ENCODE assay signal across 8 cellular contexts in the genomic region with DNA sequence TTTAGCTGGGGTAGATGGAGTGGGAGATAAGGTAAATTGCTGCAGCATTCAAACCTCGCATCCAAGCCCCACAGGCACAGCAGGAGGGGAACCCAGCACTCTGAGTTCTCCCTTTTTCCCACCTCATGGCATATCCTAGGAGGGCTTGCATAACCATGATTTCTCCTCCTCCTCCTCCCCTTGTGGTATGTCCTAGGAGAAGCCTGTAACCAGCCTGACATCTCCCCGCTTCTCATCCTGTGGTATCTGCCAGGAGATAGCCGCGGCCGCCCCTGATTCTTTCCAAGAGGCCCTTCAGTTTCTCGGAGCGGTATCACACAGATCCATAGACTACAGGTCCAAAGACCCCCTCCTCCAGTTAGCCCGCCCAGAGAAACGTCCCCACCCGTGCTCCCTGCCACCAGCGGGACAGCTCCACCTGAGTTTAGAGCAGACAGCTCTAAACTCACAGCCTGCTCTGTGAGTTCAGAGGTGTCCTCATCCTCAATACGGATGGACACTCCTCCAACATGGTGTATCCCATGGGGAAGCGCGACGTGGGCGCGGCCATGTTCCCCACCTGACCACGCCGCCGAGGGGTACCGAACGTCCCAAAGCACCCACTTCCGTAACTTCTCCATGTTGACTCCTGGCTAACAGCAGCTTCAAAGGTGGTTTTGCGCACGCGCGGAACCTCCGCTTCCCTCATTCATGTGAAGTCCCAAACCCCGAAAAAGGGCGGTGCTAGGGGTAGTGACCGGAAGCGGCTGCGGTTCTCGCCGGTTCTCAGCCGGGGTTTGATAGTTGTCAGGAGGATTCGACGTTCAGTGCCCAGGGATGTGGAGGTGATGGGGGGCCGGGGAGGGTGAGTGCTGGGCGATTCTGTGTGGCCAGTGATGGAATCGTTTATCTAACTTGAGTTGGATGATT. TPM values are rescaled to one million over a fixed set of nuclear protein-coding genes. Genes with fewer than 3 reads are reported as not detected.
DNase-seq lines count a peak whose midpoint lies in the region; ATAC-seq and TF ChIP-seq lines count a peak whose summit lies in the region.

A gene (plus strand): TSS at position 739 of the 909 bp plus-strand sequence. CDS start 9,366 bp downstream, outside the sequence.

- DNase-seq in GM13976 (ENCODE audit: low spot score) (peak; percentile 83), NCI-H1436 treated with DMSO at 0.1 percent for 48 hours (lab: John Stamatoyannopoulos, UW) (peak; percentile 82), T follicular helper cell (ENCODE audit: low read depth) (peak; percentile 84), adrenal gland (peak; percentile 94 to 99 (median 97)), cardiac septum (ENCODE audit: low spot score) (peak; percentile 97), trophoblast cell (peak; percentile 91 to 96), transverse colon (peak; percentile 96)

- H3K4me2 ChIP-seq in trophoblast cell (ENCODE audit: low read length) = peak within 1 kb of the TSS; percentile 72

- H3K18ac ChIP-seq in trophoblast cell (ENCODE audit: low read length) = no peak within 1 kb of the TSS

- H2AK5ac ChIP-seq in trophoblast cell (ENCODE audit: low read length) = no peak within 1 kb of the TSS

- no peaks in the 10 kb centered on the region for H3K79me1 ChIP-seq in trophoblast cell (ENCODE audit: low read length)

- no peaks in the 10 kb centered on the region for H3K79me2 ChIP-seq in trophoblast cell (ENCODE audit: control insufficient read depth, insufficient read depth, low read length, poor library complexity)

- H3K27ac ChIP-seq in adrenal gland (peak within 1 kb of the TSS in 2 of 5 donors; percentile 75 to 84), trophoblast cell (ENCODE audit: low read depth, low read length) (no peak within 1 kb of the TSS), transverse colon (peak within 1 kb of the TSS; percentile 62 to 85 (median 77))

- peak within 1 kb of the TSS; percentile 75 for H4K91ac ChIP-seq in trophoblast cell (ENCODE audit: low read depth, low read length)

- H3K23ac ChIP-seq in trophoblast cell (ENCODE audit: low read length) = no peak within 1 kb of the TSS

- no peak within 1 kb of the TSS for H2BK12ac ChIP-seq in trophoblast cell (ENCODE audit: low read length)

- ATAC-seq in HG02852 (IDR thresholded peaks at IDR 0.05; ENCODE audit: unreplicated experiment) = peak; percentile 91

- intact Hi-C loops in adrenal gland (cut with DNase I) (no loop called here), cardiac septum (cut with DNase I) (loop anchor here (10.0 kb wide), 1 partner anchor 638 kb away; a partner anchor contains a TSS), transverse colon (cut with DNase I; ENCODE audit: low total_unique reads) (no loop called here)

- H3K4me3 ChIP-seq in adrenal gland (peak within 1 kb of the TSS in 2 of 4 donors; percentile 15 to 58), trophoblast cell (ENCODE audit: low read depth, low read length) (peak within 1 kb of the TSS; percentile 77), transverse colon (peak within 1 kb of the TSS; percentile 28 to 61 (median 48))

- H3K36me3 ChIP-seq in adrenal gland (replicated peaks in 1 of 2) (no peaks in the 10 kb centered on the region), trophoblast cell (ENCODE audit: control insufficient read depth in 1 of 2, insufficient read depth in 2 of 2, low read length in 2 of 2) (no peaks in the 10 kb centered on the region), transverse colon (no peaks in the 10 kb centered on the region)

- no peak within 1 kb of the TSS for H2AFZ ChIP-seq in trophoblast cell (ENCODE audit: insufficient read depth, low read length, poor library complexity)

- WGBS in adrenal gland, 4 donors = 1 to 34% (median 15%) methylated on average over 9 to 41 of the region's 41 CpGs
- WGBS in trophoblast cell (ENCODE audit: extremely low coverage, insufficient coverage, insufficient read length) = no CpG with 5 or more reads among the region's 41 CpGs
- 40 to 45% methylated on average over 1 to 41 of the region's 41 CpGs for WGBS in transverse colon (ENCODE audit: low coverage in 1 of 2), 2 donors

- TF ChIP-seq EP300 in transverse colon (IDR thresholded peaks at IDR 0.05; ENCODE audit: low read depth) = no peak

- H4K8ac ChIP-seq in trophoblast cell (ENCODE audit: low read depth, low read length) = peak within 1 kb of the TSS; percentile 83

- H3K14ac ChIP-seq in trophoblast cell (ENCODE audit: low read length) = no peak within 1 kb of the TSS

- peak within 1 kb of the TSS; percentile 32 for H2BK5ac ChIP-seq in trophoblast cell (ENCODE audit: low read depth, low read length, poor library complexity)

- peaks cover 9% of the 10 kb centered on the region for H3K27me3 ChIP-seq in adrenal gland
- no peaks in the 10 kb centered on the region for H3K27me3 ChIP-seq in trophoblast cell (ENCODE audit: insufficient read depth, low read length)
- no peaks in the 10 kb centered on the region for H3K27me3 ChIP-seq in transverse colon

- H3K4me1 ChIP-seq in adrenal gland (replicated peaks in 1 of 2) = peaks cover 0 to 6% of the 10 kb centered on the region in 2 donors
- H3K4me1 ChIP-seq in trophoblast cell (ENCODE audit: control insufficient read depth in 1 of 2, insufficient read depth in 2 of 2, low read length in 2 of 2) = no peaks in the 10 kb centered on the region
- peaks cover 0 to 12% (median 0%) of the 10 kb centered on the region in 4 donors for H3K4me1 ChIP-seq in transverse colon

- TF ChIP-seq POLR2A in adrenal gland (IDR thresholded peaks at IDR 0.05) (peak; percentile 36 to 77), transverse colon (IDR thresholded peaks at IDR 0.05) (peak; percentile 54)

- H3K4ac ChIP-seq in trophoblast cell (ENCODE audit: low read depth, low read length) = no peak within 1 kb of the TSS

- H2BK120ac ChIP-seq in trophoblast cell (ENCODE audit: insufficient read depth, low read length, poor library complexity) = no peak within 1 kb of the TSS

- peak within 1 kb of the TSS; percentile 69 for H3K9ac ChIP-seq in trophoblast cell (ENCODE audit: low read length)

- TF ChIP-seq CTCF in GM13976 (IDR thresholded peaks at IDR 0.05; ENCODE audit: borderline replicate concordance, control extremely low read depth, extremely low read depth, insufficient read depth, missing control alignments) (no peak), adrenal gland (IDR thresholded peaks at IDR 0.05) (no peak), transverse colon (IDR thresholded peaks at IDR 0.05) (no peak)

- in situ Hi-C loops in GM13976 (cut with MboI; ENCODE audit: low sequenced_read_pairs, unreplicated experiment) (loop anchor here (10.0 kb wide), 1 partner anchor 188 kb away; no protein-coding TSS in a partner anchor), transverse colon (cut with MboI; ENCODE audit: low pct_ligation_motif_present in 1 of 4, low pct_unique_long_range_greater_than_20kb in 1 of 4, low sequenced_read_pairs in 3 of 4) (loop anchor here in 2 of 4 donors (10.0 to 25.0 kb wide), 2 partner anchors 188 to 201 kb away; no protein-coding TSS in a partner anchor)

- peak within 1 kb of the TSS; percentile 49 for H4K12ac ChIP-seq in trophoblast cell (ENCODE audit: low read depth, low read length)

- H3K9me3 ChIP-seq in adrenal gland (replicated peaks in 1 of 3) (no peaks in the 10 kb centered on the region), trophoblast cell (ENCODE audit: insufficient read depth, low read depth, low read length) (no peaks in the 10 kb centered on the region), transverse colon (no peaks in the 10 kb centered on the region)

RNA-seq across cellular contexts. Expression of the gene that starts here (rescaled TPM):
- total RNA-seq in adrenal gland = 10 to 100 TPM in 2 of 8 donors, 1 to 10 TPM in 6; 2.9 to 13.2 (median 8.2) TPM
- 1 to 10 TPM in 2 of 3 donors, under 1 TPM in 1; 0.74 to 3.8 (median 3.1) TPM for polyA plus RNA-seq in adrenal gland
- total RNA-seq in cardiac septum = 11.7 TPM
- 2.6 and 2.8 TPM in 2 replicates for polyA plus RNA-seq in trophoblast cell (2013)
- total RNA-seq in transverse colon = 10 to 100 TPM in 1 of 4 donors, 1 to 10 TPM in 3; 7.8 to 11.6 (median 8.7) TPM
